Comparison of ENCODE assay signal across 1 cellular context in genomic region chr12:47779301-47779942, GRCh38.
TF ChIP-seq lines count a peak whose summit lies in the region.

No MANE protein-coding gene starts in this region.

TF ChIP-seq in H1, 55 proteins besides CTCF, POLR2A, EP300 and RAD21:
- TF ChIP-seq CTBP2 (IDR thresholded peaks at IDR 0.05; ENCODE audit: borderline replicate concordance, insufficient read depth, insufficient read length, low read length), result no peak
- peak; percentile 36 for TF ChIP-seq ASH2L (IDR thresholded peaks at IDR 0.05; ENCODE audit: low read length)
- TF ChIP-seq RNF2 (IDR thresholded peaks at IDR 0.05; ENCODE audit: borderline replicate concordance, low read depth, low read length, missing control alignments, poor library complexity, severe bottlenecking), result no peak
- TF ChIP-seq GTF2F1 (IDR thresholded peaks at IDR 0.05; ENCODE audit: borderline replicate concordance, low read depth, low read length), result no peak
- no peak for TF ChIP-seq GABPA (IDR thresholded peaks at IDR 0.05; ENCODE audit: borderline replicate concordance, insufficient read depth, low read length)
- no peak for TF ChIP-seq SP2 (IDR thresholded peaks at IDR 0.05; ENCODE audit: low read length)
- no peak for TF ChIP-seq EGR1 (IDR thresholded peaks at IDR 0.05; ENCODE audit: borderline replicate concordance, low read depth, low read length)
- TF ChIP-seq YY1 (IDR thresholded peaks at IDR 0.05; ENCODE audit: low read depth, low read length), result peak; percentile 47; the same call in 1 of the 2 replicates
- TF ChIP-seq CREB1 (IDR thresholded peaks at IDR 0.05), result no peak; the same call in 1 of the 2 replicates
- TF ChIP-seq SIN3A (conservative IDR thresholded peaks at IDR 0.05 in 1 of 2, IDR thresholded peaks at IDR 0.05 in 1 of 2; ENCODE audit: low read depth in 1 of 2, low read length in 2 of 2), result 0 out of 4 replicates have a peak, but pooled peaks have one; percentile 49 to 51
- TF ChIP-seq TCF12 (IDR thresholded peaks at IDR 0.05; ENCODE audit: low read depth, low read length), result no peak
- TF ChIP-seq CHD7 (IDR thresholded peaks at IDR 0.05; ENCODE audit: insufficient replicate concordance, low read length), result no peak
- TF ChIP-seq NANOG (IDR thresholded peaks at IDR 0.05; ENCODE audit: insufficient read depth, low read depth, low read length, poor library complexity, severe bottlenecking), result peak; percentile 32
- no peak for TF ChIP-seq KDM4A (IDR thresholded peaks at IDR 0.05; ENCODE audit: low read depth, low read length, severe bottlenecking)
- TF ChIP-seq SP4 (IDR thresholded peaks at IDR 0.05; ENCODE audit: low read length), result 0 out of 2 replicates have a peak, but pooled peaks have one; percentile 28
- peak; percentile 13; the same call in 1 of the 2 replicates for TF ChIP-seq POLR2AphosphoS5 (IDR thresholded peaks at IDR 0.05; ENCODE audit: low read depth, low read length)
- no peak for TF ChIP-seq BACH1 (IDR thresholded peaks at IDR 0.05; ENCODE audit: low read length)
- TF ChIP-seq KDM1A (IDR thresholded peaks at IDR 0.05; ENCODE audit: borderline replicate concordance, low read length), result 0 out of 2 replicates have a peak, but pooled peaks have one; percentile 22
- no peak for TF ChIP-seq RBBP5 (IDR thresholded peaks at IDR 0.05; ENCODE audit: borderline replicate concordance, low read depth, low read length)
- TF ChIP-seq, protein P1, sequence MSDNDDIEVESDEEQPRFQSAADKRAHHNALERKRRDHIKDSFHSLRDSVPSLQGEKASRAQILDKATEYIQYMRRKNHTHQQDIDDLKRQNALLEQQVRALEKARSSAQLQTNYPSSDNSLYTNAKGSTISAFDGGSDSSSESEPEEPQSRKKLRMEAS (IDR thresholded peaks at IDR 0.05), result no peak
